ENCODE assay signal across 8 cellular contexts in the genomic region with DNA sequence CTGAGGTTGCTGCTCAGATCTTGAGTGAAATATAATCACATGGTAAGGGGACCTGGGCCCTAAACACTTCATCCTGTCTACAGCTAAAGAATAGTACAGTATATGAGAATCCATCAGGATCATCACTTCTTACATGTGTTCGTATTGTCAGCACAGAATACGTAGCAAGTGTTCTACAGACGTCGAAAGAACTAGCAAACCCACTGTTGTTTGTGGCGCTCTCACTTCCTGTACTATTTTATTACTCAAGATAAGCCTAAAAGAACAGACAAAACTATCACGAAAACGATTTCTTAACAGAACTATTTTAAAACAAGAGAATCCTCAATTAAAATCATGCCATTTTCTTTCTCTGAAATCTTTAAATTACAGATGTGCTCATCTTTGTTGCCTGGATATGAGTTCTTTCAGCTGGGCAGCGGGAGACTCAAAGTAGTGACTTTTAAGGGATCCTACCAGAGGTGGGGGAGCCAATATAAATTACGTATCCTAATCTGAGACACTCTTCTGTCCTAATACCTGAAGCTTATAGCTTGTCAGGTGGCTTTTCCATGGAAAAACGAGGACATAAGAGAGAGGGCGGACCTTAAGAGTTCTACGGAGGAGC. TPM values are rescaled to one million over a fixed set of nuclear protein-coding genes. Genes with fewer than 3 reads are reported as not detected.
DNase-seq lines count a peak whose midpoint lies in the region; ATAC-seq and TF ChIP-seq lines count a peak whose summit lies in the region.

No MANE protein-coding gene starts in this region.

- peak overlapping the region; percentile 91; the same call in 1 of the 2 replicates for H2BK120ac ChIP-seq in IMR-90 (ENCODE audit: low read depth, low read length)

- H2AK9ac ChIP-seq in IMR-90 (replicated peaks; ENCODE audit: low read depth, low read length, poor library complexity) = peak overlapping the region; percentile 100

- WGBS in IMR-90 (ENCODE audit: extremely low coverage in 2 of 2, insufficient read length in 1 of 2), 2 experiments = 0% methylated on average over 5 of the region's 12 CpGs; no CpG with 5 or more reads in 1 of the 2 experiments

- H3K4ac ChIP-seq in IMR-90 (ENCODE audit: low read depth, low read length) = peak overlapping the region; percentile 99

- H3K27me3 ChIP-seq in IMR-90 (ENCODE audit: control insufficient read depth, insufficient read depth, low read length) (no peaks in the 10 kb centered on the region), foreskin keratinocyte (no peaks in the 10 kb centered on the region), rectal smooth muscle tissue (ENCODE audit: control insufficient read depth, insufficient read depth, low read length) (no peaks in the 10 kb centered on the region)

- in situ Hi-C loops in IMR-90 (cut with MboI; ENCODE audit: low sequenced_read_pairs) = loop anchor here (5.0 kb wide), 2 partner anchors 116 to 226 kb away; no protein-coding TSS in a partner anchor

- H3K14ac ChIP-seq in IMR-90 (replicated peaks; ENCODE audit: low read depth, low read length) = peak overlapping the region; percentile 97

- POLR2A ChIA-PET in IMR-90 (lab: Charles Lee; ENCODE audit: unreplicated experiment) = interaction anchor here (1.0 kb wide), 1 partner anchor 56 kb away, joined by 3 read pairs; the partner anchor contains the start of gene MOV10

- peak overlapping the region; percentile 97 for H2AFZ ChIP-seq in IMR-90 (replicated peaks; ENCODE audit: low read length, poor library complexity)

- DNase-seq in NCI-H526 (lab: John Stamatoyannopoulos, UW) (peak; percentile 24 to 29), NCI-H526 treated with DMSO at 0.1 percent for 48 hours (lab: John Stamatoyannopoulos, UW) (no peak), IMR-90 (peak; percentile 44), foreskin keratinocyte (no peak), GOT3 (lab: John Stamatoyannopoulos, UW) (no peak), 8988T (no peak)
- DNase-seq in activated CD4-positive, alpha-beta T cell treated with anti-CD3 and anti-CD28 coated beads, Interleukin-2, amount 50 U/mL, for 1 hour = peak; percentile 19

- BruUV-seq in IMR-90 (replicated peaks; lab: Mats Ljungman, UMichigan) = TSS peak; percentile 49

- H2AK5ac ChIP-seq in IMR-90 (ENCODE audit: low read depth, low read length) = peak overlapping the region; percentile 86

- H4K5ac ChIP-seq in IMR-90 (ENCODE audit: low read depth, low read length) = peak overlapping the region; percentile 43; the same call in 1 of the 2 replicates

- peaks cover 20% of the 10 kb centered on the region; the same call in 1 of the 2 replicates for H4K20me1 ChIP-seq in IMR-90 (ENCODE audit: insufficient read depth, low read length)

- peak overlapping the region; percentile 91; the same call in 2 of the 3 replicates for H2BK15ac ChIP-seq in IMR-90 (ENCODE audit: low read depth, low read length)

- peak overlapping the region; percentile 86 for H3K4me3 ChIP-seq in IMR-90 (ENCODE audit: insufficient read depth, low read depth, low read length)
- peak overlapping the region; percentile 100 for H3K4me3 ChIP-seq in rectal smooth muscle tissue (ENCODE audit: low read length)

- no peak for TF ChIP-seq RAD21 in IMR-90 (IDR thresholded peaks at IDR 0.05; ENCODE audit: low read length)

- H3K4me1 ChIP-seq in IMR-90 (ENCODE audit: control insufficient read depth, insufficient read depth, low read length) (no peaks in the 10 kb centered on the region), foreskin keratinocyte (peaks cover 10% of the 10 kb centered on the region), rectal smooth muscle tissue (ENCODE audit: control insufficient read depth, insufficient read depth, low read length) (peaks cover 12% of the 10 kb centered on the region)

- no peaks in the 10 kb centered on the region for H3K9me1 ChIP-seq in IMR-90 (ENCODE audit: insufficient read depth, low read length)

- H3K79me1 ChIP-seq in IMR-90 (ENCODE audit: low read depth in 1 of 2, low read length in 2 of 2) = peaks cover 2 to 37% of the 10 kb centered on the region in 2 experiments; a peak in 2 of 4 replicates

- peak overlapping the region; percentile 97 for H3K4me2 ChIP-seq in IMR-90 (ENCODE audit: low read depth, low read length)

- H4K91ac ChIP-seq in IMR-90 (ENCODE audit: insufficient read depth, low read depth, low read length) = peak overlapping the region; percentile 97

- H3K36me3 ChIP-seq in IMR-90 (ENCODE audit: control insufficient read depth, insufficient read depth, low read length) (peaks cover 8% of the 10 kb centered on the region), rectal smooth muscle tissue (ENCODE audit: control insufficient read depth, insufficient read depth, low read length) (peaks cover 4% of the 10 kb centered on the region)

- H3K9ac ChIP-seq in IMR-90 (ENCODE audit: low read depth, low read length) = peak overlapping the region; percentile 99
- H3K9ac ChIP-seq in rectal smooth muscle tissue (ENCODE audit: low read length) = peak overlapping the region; percentile 100

- TF ChIP-seq CTCF in IMR-90 (conservative IDR thresholded peaks at IDR 0.05; ENCODE audit: low read depth, low read length) (no peak), foreskin keratinocyte (conservative IDR thresholded peaks at IDR 0.05) (no peak)

- no peak; the same call in 1 of the 2 replicates for ATAC-seq in IMR-90 (ENCODE audit: low read depth)
- ATAC-seq in foreskin keratinocyte = no peak

- CTCF ChIA-PET in IMR-90 (lab: Yijun Ruan, JAX) = interaction anchor here (0.7 to 1.2 kb wide), 5 partner anchors 9 to 227 kb away, joined by 3 to 4 read pairs (median 4); no protein-coding TSS in a partner anchor

- H3K18ac ChIP-seq in IMR-90 (ENCODE audit: low read depth, low read length) = no peak overlapping the region; the same call in 1 of the 2 replicates

- no peak for TF ChIP-seq POLR2A in IMR-90 (IDR thresholded peaks at IDR 0.05; ENCODE audit: low read depth, low read length)

- peak overlapping the region; percentile 97 for H2BK5ac ChIP-seq in IMR-90 (ENCODE audit: low read depth, low read length, poor library complexity, severe bottlenecking)

- H3K23ac ChIP-seq in IMR-90 (ENCODE audit: low read depth, low read length) = peak overlapping the region; percentile 93

- H3K56ac ChIP-seq in IMR-90 (ENCODE audit: extremely low read depth, insufficient read depth, low read length) = peak overlapping the region; percentile 98

- dilution Hi-C loops in IMR-90 (cut with HindIII; ENCODE audit: low sequenced_read_pairs, unreplicated experiment) = no loop called here

- peak overlapping the region; percentile 99 to 100 for H4K8ac ChIP-seq in IMR-90 (ENCODE audit: low read depth in 2 of 2, low read length in 2 of 2)

- H3K9me3 ChIP-seq in IMR-90 (ENCODE audit: control insufficient read depth, insufficient read depth, low read length) = no peaks in the 10 kb centered on the region

- no peak overlapping the region for H2BK20ac ChIP-seq in IMR-90 (ENCODE audit: low read depth, low read length)

- H3K27ac ChIP-seq in IMR-90 (ENCODE audit: insufficient read depth, low read length) = peak overlapping the region; percentile 99
- peak overlapping the region; percentile 96 for H3K27ac ChIP-seq in foreskin keratinocyte
- H3K27ac ChIP-seq in rectal smooth muscle tissue (ENCODE audit: low read depth, low read length) = peak overlapping the region; percentile 98

- intact Hi-C loops in IMR-90 (cut with micrococcal nuclease) = loop anchor here (2.0 kb wide), 1 partner anchor 57 kb away; the partner anchor contains the start of gene MOV10

TF ChIP-seq in IMR-90, 13 proteins besides CTCF, POLR2A, EP300 and RAD21 (continues in another document):
- TF ChIP-seq MAFK (IDR thresholded peaks at IDR 0.05; ENCODE audit: low read depth, low read length) = no peak
- TF ChIP-seq, protein P1, sequence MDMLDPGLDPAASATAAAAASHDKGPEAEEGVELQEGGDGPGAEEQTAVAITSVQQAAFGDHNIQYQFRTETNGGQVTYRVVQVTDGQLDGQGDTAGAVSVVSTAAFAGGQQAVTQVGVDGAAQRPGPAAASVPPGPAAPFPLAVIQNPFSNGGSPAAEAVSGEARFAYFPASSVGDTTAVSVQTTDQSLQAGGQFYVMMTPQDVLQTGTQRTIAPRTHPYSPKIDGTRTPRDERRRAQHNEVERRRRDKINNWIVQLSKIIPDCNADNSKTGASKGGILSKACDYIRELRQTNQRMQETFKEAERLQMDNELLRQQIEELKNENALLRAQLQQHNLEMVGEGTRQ (IDR thresholded peaks at IDR 0.05; ENCODE audit: low read depth, low read length) = no peak
- no peak for TF ChIP-seq RCOR1 (IDR thresholded peaks at IDR 0.05; ENCODE audit: insufficient replicate concordance, low read length)
- no peak for TF ChIP-seq FOS (IDR thresholded peaks at IDR 0.05; ENCODE audit: low read depth, low read length)
- TF ChIP-seq MXI1 (IDR thresholded peaks at IDR 0.05; ENCODE audit: borderline replicate concordance, low read depth, low read length) = no peak
- TF ChIP-seq MAZ (IDR thresholded peaks at IDR 0.05; ENCODE audit: borderline replicate concordance, low read depth, low read length) = no peak
- TF ChIP-seq RFX5 (IDR thresholded peaks at IDR 0.05; ENCODE audit: low read depth, low read length) = no peak
- no peak for TF ChIP-seq CEBPB (IDR thresholded peaks at IDR 0.05; ENCODE audit: low read depth, low read length)
- no peak for TF ChIP-seq NFE2L2 (IDR thresholded peaks at IDR 0.05; ENCODE audit: low read depth, low read length)
- no peak for TF ChIP-seq CHD1 (IDR thresholded peaks at IDR 0.05; ENCODE audit: low read depth, low read length)

RNA-seq across cellular contexts. Expression of gene ST7L, which starts 0.7 kb away (rescaled TPM):
- 14.7 and 16.9 TPM in 2 replicates for total RNA-seq in IMR-90 (2012; rRNA removed)
- polyA plus RNA-seq in IMR-90 (2012; rRNA removed) = 7.7 TPM in 2 replicates
- polyA plus RNA-seq in IMR-90 (2012; cell fraction: cytosol; rRNA removed) = 3.7 and 6.0 TPM in 2 replicates
- 4.1 and 12.0 TPM in 2 replicates for polyA plus RNA-seq in IMR-90 (2012; cell fraction: nucleus; rRNA removed; ENCODE audit: low replicate concordance)
- 13.0 and 16.8 TPM in 2 replicates for total RNA-seq in foreskin keratinocyte
- 9.2 and 11.3 TPM in 2 replicates for polyA plus RNA-seq in foreskin keratinocyte

RNA-seq across cellular contexts. Expression of gene CAPZA1, which starts 1.4 kb away (rescaled TPM):
- total RNA-seq in IMR-90 (2012; rRNA removed) (262 and 440 TPM in 2 replicates), foreskin keratinocyte (182 and 189 TPM in 2 replicates)
- polyA plus RNA-seq in IMR-90 (2012; rRNA removed) (98.5 and 108 TPM in 2 replicates), foreskin keratinocyte (96.3 and 113 TPM in 2 replicates)
- polyA plus RNA-seq in IMR-90 (2012; cell fraction: cytosol; rRNA removed) = 13.8 and 21.1 TPM in 2 replicates
- 5.3 and 71.2 TPM in 2 replicates for polyA plus RNA-seq in IMR-90 (2012; cell fraction: nucleus; rRNA removed; ENCODE audit: low replicate concordance)

RNA-seq across cellular contexts. Expression of gene MOV10, which starts 56.2 kb away (rescaled TPM):
- total RNA-seq in IMR-90 (2012; rRNA removed) = 33.9 and 36.7 TPM in 2 replicates
- polyA plus RNA-seq in IMR-90 (2012; rRNA removed) = 102 and 103 TPM in 2 replicates
- 69.6 and 70.1 TPM in 2 replicates for polyA plus RNA-seq in IMR-90 (2012; cell fraction: cytosol; rRNA removed)
- polyA plus RNA-seq in IMR-90 (2012; cell fraction: nucleus; rRNA removed; ENCODE audit: low replicate concordance) = 312 and 411 TPM in 2 replicates
- 68.8 and 74.7 TPM in 2 replicates for total RNA-seq in foreskin keratinocyte
- 83.8 and 87.6 TPM in 2 replicates for polyA plus RNA-seq in foreskin keratinocyte

Comparison
In these comparisons a context has a peak if more than half of its experiments do, and no peak if none do; other contexts are left out.
1. DNase-seq: peak in NCI-H526 (2 of 2), IMR-90 (single experiment) and activated CD4-positive, alpha-beta T cell treated with anti-CD3 and anti-CD28 coated beads, Interleukin-2, amount 50 U/mL, for 1 hour (single experiment); none in NCI-H526 treated with DMSO at 0.1 percent for 48 hours (single experiment), foreskin keratinocyte (0 of 2), GOT3 (single experiment) and 8988T (single experiment).
2. Peak in every context shown above with its lines, with median percentiles within 50 percentile points of each other: H3K27ac ChIP-seq.